15 cellular contexts compared by ENCODE assay signal in genomic region chr20:3804254-3804751, GRCh38. TPM values are rescaled to one million over a fixed set of nuclear protein-coding genes. Genes with fewer than 3 reads are reported as not detected.
A peak's percentile ranks its signal among the peaks of the same experiment; 100 is the strongest.
DNase-seq lines count a peak whose midpoint lies in the region; ATAC-seq, FAIRE-seq and TF ChIP-seq lines count a peak whose summit lies in the region.
"Had no signal": no experiment of that assay in that cellular context is flagged by ENCODE, and none has a peak within 500 bp of the region (broad histone marks: within the 10 kb centered on the region; RNA-seq: fewer than 3 reads in every experiment).

No MANE protein-coding gene starts in this region.

- no TSS peak for BruUV-seq in K562 (replicated peaks; lab: Mats Ljungman, UMichigan)

- peak; percentile 21 for DNase-seq in left ventricle myocardium superior
- DNase-seq in right cardiac atrium: no peak
- DNase-seq in K562 (ENCODE audit: extremely low read depth in 1 of 4, low spot score in 3 of 4): no peak
- DNase-seq in mesenchymal stem cell: no peak
- DNase-seq in KBM-7: no peak
- DNase-seq in NCI-H1930 (lab: John Stamatoyannopoulos, UW): no peak
- no peak for DNase-seq in superior temporal gyrus (ENCODE audit: extremely low spot score)
- DNase-seq in GF-D8 (lab: John Stamatoyannopoulos, UW): no peak
- DNase-seq: activated CD4-positive, alpha-beta T cell treated with anti-CD3 and anti-CD28 coated beads, Interleukin-2, amount 50 U/mL, for 4 hours; effector CD8-positive, alpha-beta T cell; hypothalamus; NCI-H1417 treated with DMSO at 0.1 percent for 48 hours; NCI-H526 treated with DMSO at 0.1 percent for 48 hours; trophoblast cell had no signal

- no peaks in the 10 kb centered on the region for H3K9me3 ChIP-seq in right cardiac atrium (ENCODE audit: control insufficient read depth, low read length)
- no peaks in the 10 kb centered on the region for H3K9me3 ChIP-seq in K562 (replicated peaks; ENCODE audit: control insufficient read depth, insufficient read depth, low read depth, low read length)
- no peaks in the 10 kb centered on the region for H3K9me3 ChIP-seq in mesenchymal stem cell (ENCODE audit: control insufficient read depth, low read length)
- H3K9me3 ChIP-seq: SJSA1 had no signal

- WGBS in right cardiac atrium: 82% methylated on average over 11 of the region's 11 CpGs
- 79% methylated on average over 10 of the region's 11 CpGs for WGBS in K562 (ENCODE audit: insufficient coverage, low coverage, missing lambda C conversion rate)
- WGBS in mesenchymal stem cell: 90% methylated on average over 7 of the region's 11 CpGs

- no peak overlapping the region for H2BK5ac ChIP-seq in mesenchymal stem cell (ENCODE audit: low read depth, low read length, poor library complexity, severe bottlenecking)

- CTCF ChIA-PET in K562 (lab: Yijun Ruan, JAX; ENCODE audit: low intra/inter-chr PET ratio): no interaction called here

- H4K20me1 ChIP-seq in K562 (replicated peaks; ENCODE audit: control insufficient read depth, insufficient read depth, low read length): no peaks in the 10 kb centered on the region

- no peak for FAIRE-seq in K562 (lab: Jason Lieb, UNC)

- H3K4me1 ChIP-seq in right cardiac atrium (ENCODE audit: control insufficient read depth, insufficient read depth, low read length) (peaks cover 10% of the 10 kb centered on the region), K562 (replicated peaks in 1 of 2; ENCODE audit: control insufficient read depth in 2 of 2, insufficient read depth in 2 of 2, low read length in 2 of 2) (peaks cover 8 to 28% of the 10 kb centered on the region in 2 experiments; a peak in 4 of 5 replicates), mesenchymal stem cell (ENCODE audit: control insufficient read depth, insufficient read depth, low read depth, low read length) (peaks cover 30% of the 10 kb centered on the region)

- H3K14ac ChIP-seq in mesenchymal stem cell (ENCODE audit: low read length in 2 of 2): peak overlapping the region in 1 of 2 experiments; percentile 26

- peak overlapping the region; percentile 34 to 69 for H3K18ac ChIP-seq in mesenchymal stem cell (ENCODE audit: low read depth in 1 of 2, low read length in 2 of 2)

- H3K4ac ChIP-seq in mesenchymal stem cell (ENCODE audit: low read depth in 1 of 2, low read length in 2 of 2): peak overlapping the region in 1 of 2 experiments; percentile 17

- peak overlapping the region in 1 of 2 experiments; percentile 76 for H2BK12ac ChIP-seq in mesenchymal stem cell (ENCODE audit: low read length in 2 of 2)

- peaks cover 61% of the 10 kb centered on the region; the same call in 2 of the 3 replicates for H3K36me3 ChIP-seq in K562 (ENCODE audit: control insufficient read depth, insufficient read depth, low read length)
- peaks cover 55 to 69% of the 10 kb centered on the region in 2 experiments for H3K36me3 ChIP-seq in mesenchymal stem cell (ENCODE audit: control insufficient read depth in 1 of 2, insufficient read depth in 2 of 2, low read depth in 1 of 2, low read length in 2 of 2)

- no peak for TF ChIP-seq POLR2A in K562 (conservative IDR thresholded peaks at IDR 0.05)

- H3K27ac ChIP-seq in right cardiac atrium (ENCODE audit: low read length): no peak overlapping the region
- no peak overlapping the region; the same call in 2 of the 3 replicates for H3K27ac ChIP-seq in K562 (ENCODE audit: extremely low read depth, low read depth, low read length)
- H3K27ac ChIP-seq in mesenchymal stem cell (ENCODE audit: low read length, poor library complexity, severe bottlenecking): no peak overlapping the region

- H3K23ac ChIP-seq in mesenchymal stem cell (ENCODE audit: low read length in 2 of 2): no peak overlapping the region

- H3K79me1 ChIP-seq in mesenchymal stem cell (replicated peaks; ENCODE audit: low read length, poor library complexity, severe bottlenecking): peaks cover 10% of the 10 kb centered on the region

- H2AFZ ChIP-seq in K562 (ENCODE audit: low read depth, low read length) (no peak overlapping the region), mesenchymal stem cell (ENCODE audit: low read depth, low read length) (no peak overlapping the region)

- H2BK15ac ChIP-seq in mesenchymal stem cell (ENCODE audit: low read depth, poor library complexity, severe bottlenecking): peak overlapping the region; percentile 3

- TF ChIP-seq CTCF in K562 (IDR thresholded peaks at IDR 0.05 in 2 of 3, conservative IDR thresholded peaks at IDR 0.05 in 1 of 3; ENCODE audit: insufficient read depth in 2 of 3, low read depth in 1 of 3, low read length in 3 of 3): no peak

- POLR2A ChIA-PET in K562 (lab: Yijun Ruan, JAX): interaction anchor here (0.9 to 1.0 kb wide), 2 partner anchors 9 to 33 kb away, joined by 3 read pairs; no protein-coding TSS in a partner anchor

- in situ Hi-C loops in K562 (cut with MboI) (no loop called here), KBM-7 (cut with MboI; ENCODE audit: low pct_unique_long_range_greater_than_20kb, low sequenced_read_pairs) (no loop called here)

- no peak for TF ChIP-seq EP300 in K562 (IDR thresholded peaks at IDR 0.05; ENCODE audit: low read length)

- no peak overlapping the region for H2AK5ac ChIP-seq in mesenchymal stem cell (ENCODE audit: low read length, severe bottlenecking)

- H2BK120ac ChIP-seq in mesenchymal stem cell (ENCODE audit: low read depth, low read length): no peak overlapping the region

- ATAC-seq in left ventricle myocardium superior: no peak
- no peak for ATAC-seq in right cardiac atrium
- no peak for ATAC-seq in K562

- H4K8ac ChIP-seq in mesenchymal stem cell (ENCODE audit: low read length): no peak overlapping the region

- no peaks in the 10 kb centered on the region for H3K79me2 ChIP-seq in K562 (ENCODE audit: control insufficient read depth, insufficient read depth, low read length)

- H3K27me3 ChIP-seq in right cardiac atrium (ENCODE audit: control insufficient read depth, insufficient read depth) (no peaks in the 10 kb centered on the region), K562 (ENCODE audit: control insufficient read depth in 2 of 2, insufficient read depth in 2 of 2, low read length in 2 of 2) (no peaks in the 10 kb centered on the region), mesenchymal stem cell (ENCODE audit: control insufficient read depth in 1 of 2, insufficient read depth in 1 of 2, low read length in 2 of 2) (no peaks in the 10 kb centered on the region)
- H3K27me3 ChIP-seq: SJSA1 had no signal

- no peak for TF ChIP-seq RAD21 in K562 (CRISPR knock-in tag; conservative IDR thresholded peaks at IDR 0.05 in 1 of 2, IDR thresholded peaks at IDR 0.05 in 1 of 2)

- H3K4me3 ChIP-seq in right cardiac atrium (ENCODE audit: low read length) (no peak overlapping the region), K562 (no peak overlapping the region), mesenchymal stem cell (ENCODE audit: insufficient read depth in 1 of 2, low read depth in 1 of 2, low read length in 2 of 2) (no peak overlapping the region)
- H3K4me3 ChIP-seq: SJSA1 had no signal

- H3K4me2 ChIP-seq in K562 (ENCODE audit: insufficient read depth, low read length): no peak overlapping the region
- no peak overlapping the region for H3K4me2 ChIP-seq in mesenchymal stem cell (ENCODE audit: low read length, poor library complexity, severe bottlenecking)

- peak overlapping the region; percentile 55 for H4K91ac ChIP-seq in mesenchymal stem cell (ENCODE audit: low read length)

- H3K9ac ChIP-seq in K562 (ENCODE audit: insufficient read depth in 1 of 2, low read depth in 2 of 2, low read length in 2 of 2) (no peak overlapping the region; a peak in 1 of 4 replicates), mesenchymal stem cell (ENCODE audit: low read length) (no peak overlapping the region)

- intact Hi-C loops in left ventricle myocardium superior (cut with micrococcal nuclease) (no loop called here), right cardiac atrium (cut with DNase I) (no loop called here), K562 (cut with micrococcal nuclease) (no loop called here)

- H3K9me1 ChIP-seq in K562 (ENCODE audit: control insufficient read depth, insufficient read depth, low read length): no peaks in the 10 kb centered on the region

RNA-seq across cellular contexts. Expression of gene CDC25B, which starts 8.2 kb away (rescaled TPM):
- total RNA-seq in left ventricle myocardium superior: 7.5 TPM
- 10 to 100 TPM in 3 of 4 donors, 1 to 10 TPM in 1; 10.0 to 12.2 (median 11.4) TPM for total RNA-seq in right cardiac atrium
- 7.9 TPM for polyA plus RNA-seq in right cardiac atrium
- 36.8 and 73.0 TPM in 2 replicates for total RNA-seq in K562 (2011; cell fraction: chromatin; rRNA removed; ENCODE audit: low replicate concordance)
- total RNA-seq in K562 (2011; cell fraction: nucleolus; rRNA removed): 29.3 and 39.4 TPM in 2 replicates
- total RNA-seq in K562 (2011; cell fraction: nucleoplasm; rRNA removed): 29.4 and 38.9 TPM in 2 replicates
- total RNA-seq in K562 (2014; rRNA removed): 11.5 and 16.1 TPM in 2 replicates
- 5.9 and 7.2 TPM in 2 replicates for total RNA-seq in K562 (2014; rRNA removed; fragmentation: Illumina TruSeq; extraction: Trizol)
- total RNA-seq in K562 (2015; rRNA removed; fragmentation: Illumina TruSeq; extraction: Trizol): 7.8 and 9.3 TPM in 2 replicates
- 31.4 and 35.7 TPM in 2 replicates for total RNA-seq in K562 (2021)
- 9.5 and 25.1 TPM in 2 replicates for polyA plus RNA-seq in K562 (2011; rRNA removed)
- 23.7 and 24.0 TPM in 2 replicates for polyA plus RNA-seq in K562 (2011; cell fraction: cytosol; rRNA removed)
- polyA plus RNA-seq in K562 (2011; cell fraction: nucleus; rRNA removed): 72.5 and 91.0 TPM in 2 replicates
- polyA plus RNA-seq in K562 (2012): 30.3 and 35.0 TPM in 2 replicates
- 25.8 and 30.6 TPM in 2 replicates for polyA plus RNA-seq in K562 (2014; fragmentation: Illumina TruSeq; extraction: Trizol)
- 1 to 10 TPM; 2.3 to 3.1 TPM for polyA plus RNA-seq in K562 (2014; fragmentation: Nextera tagmentation; extraction: Ambion mirVana)
- polyA plus RNA-seq in K562 (2014; rRNA removed): 22.9 and 26.3 TPM in 2 replicates
- polyA minus RNA-seq in K562 (2011; rRNA and poly(A)+ RNA removed): 8.0 and 11.6 TPM in 2 replicates
- polyA minus RNA-seq in K562 (2011; cell fraction: cytosol; rRNA and poly(A)+ RNA removed): 14.5 and 27.7 TPM in 2 replicates
- polyA minus RNA-seq in K562 (2011; cell fraction: nucleus; rRNA and poly(A)+ RNA removed): 9.7 and 15.1 TPM in 2 replicates
- polyA plus RNA-seq in mesenchymal stem cell (2013, experiment 1 of 2): 97.9 TPM
- polyA plus RNA-seq in mesenchymal stem cell (2013, experiment 2 of 2): 95.2 TPM

RNA-seq across cellular contexts. Expression of gene AP5S1, which starts 16.0 kb away (rescaled TPM):
- total RNA-seq in left ventricle myocardium superior (10.2 TPM), right cardiac atrium (10 to 100 TPM; 12.3 to 17.2 (median 13.5) TPM), K562 (2014; rRNA removed) (8.8 and 12.4 TPM in 2 replicates), K562 (2014; rRNA removed; fragmentation: Illumina TruSeq; extraction: Trizol) (2.1 and 2.6 TPM in 2 replicates), K562 (2015; rRNA removed; fragmentation: Illumina TruSeq; extraction: Trizol) (5.6 and 5.7 TPM in 2 replicates), K562 (2021) (8.4 and 8.5 TPM in 2 replicates)
- polyA plus RNA-seq in right cardiac atrium (12.5 TPM), K562 (2011; rRNA removed) (3.0 and 5.5 TPM in 2 replicates), K562 (2014; fragmentation: Illumina TruSeq; extraction: Trizol) (4.4 and 7.7 TPM in 2 replicates), K562 (2014; fragmentation: Nextera tagmentation; extraction: Ambion mirVana) (1 to 10 TPM; 3.0 to 3.1 TPM), K562 (2014; rRNA removed) (4.7 and 4.8 TPM in 2 replicates)
- 5.9 and 16.6 TPM in 2 replicates for total RNA-seq in K562 (2011; cell fraction: chromatin; rRNA removed; ENCODE audit: low replicate concordance)
- total RNA-seq in K562 (2011; cell fraction: nucleolus; rRNA removed): 13.9 and 14.5 TPM in 2 replicates
- 11.4 and 14.7 TPM in 2 replicates for total RNA-seq in K562 (2011; cell fraction: nucleoplasm; rRNA removed)
- polyA plus RNA-seq in K562 (2011; cell fraction: cytosol; rRNA removed): 5.5 and 8.1 TPM in 2 replicates
- 4.9 TPM in 2 replicates for polyA plus RNA-seq in K562 (2011; cell fraction: nucleus; rRNA removed)
- polyA plus RNA-seq in K562 (2012): 7.3 and 8.8 TPM in 2 replicates
- 2.5 and 3.7 TPM in 2 replicates for polyA minus RNA-seq in K562 (2011; rRNA and poly(A)+ RNA removed)
- polyA minus RNA-seq in K562 (2011; cell fraction: cytosol; rRNA and poly(A)+ RNA removed): 6.5 and 8.3 TPM in 2 replicates
- polyA minus RNA-seq in K562 (2011; cell fraction: nucleus; rRNA and poly(A)+ RNA removed): 4.0 and 4.6 TPM in 2 replicates
- 9.4 TPM for polyA plus RNA-seq in mesenchymal stem cell (2013, experiment 1 of 2)
- 9.5 TPM for polyA plus RNA-seq in mesenchymal stem cell (2013, experiment 2 of 2)

RNA-seq across cellular contexts. Expression of gene CENPB, which starts 17.8 kb away (rescaled TPM):
- total RNA-seq in left ventricle myocardium superior (68.3 TPM), right cardiac atrium (10 to 100 TPM; 63.9 to 92.7 (median 72.1) TPM), K562 (2014; rRNA removed) (59.3 and 78.6 TPM in 2 replicates), K562 (2014; rRNA removed; fragmentation: Illumina TruSeq; extraction: Trizol) (11.4 and 15.0 TPM in 2 replicates), K562 (2015; rRNA removed; fragmentation: Illumina TruSeq; extraction: Trizol) (36.0 and 36.5 TPM in 2 replicates), K562 (2021) (61.7 and 70.8 TPM in 2 replicates)
- polyA plus RNA-seq in right cardiac atrium (67.4 TPM), K562 (2011; rRNA removed) (12.7 and 14.7 TPM in 2 replicates), K562 (2014; fragmentation: Illumina TruSeq; extraction: Trizol) (24.9 and 30.8 TPM in 2 replicates), K562 (2014; fragmentation: Nextera tagmentation; extraction: Ambion mirVana) (under 1 TPM; 0.17 to 0.20 TPM), K562 (2014; rRNA removed) (26.1 and 28.9 TPM in 2 replicates)
- total RNA-seq in K562 (2011; cell fraction: chromatin; rRNA removed; ENCODE audit: low replicate concordance): 5.7 and 16.6 TPM in 2 replicates
- 24.5 and 25.4 TPM in 2 replicates for total RNA-seq in K562 (2011; cell fraction: nucleolus; rRNA removed)
- total RNA-seq in K562 (2011; cell fraction: nucleoplasm; rRNA removed): 11.9 and 14.2 TPM in 2 replicates
- polyA plus RNA-seq in K562 (2011; cell fraction: cytosol; rRNA removed): 17.4 and 30.9 TPM in 2 replicates
- polyA plus RNA-seq in K562 (2011; cell fraction: nucleus; rRNA removed): 9.2 and 12.8 TPM in 2 replicates
- polyA plus RNA-seq in K562 (2012): 40.5 and 47.1 TPM in 2 replicates
- polyA minus RNA-seq in K562 (2011; rRNA and poly(A)+ RNA removed): 26.8 and 27.1 TPM in 2 replicates
- polyA minus RNA-seq in K562 (2011; cell fraction: cytosol; rRNA and poly(A)+ RNA removed): 27.7 and 39.7 TPM in 2 replicates
- polyA minus RNA-seq in K562 (2011; cell fraction: nucleus; rRNA and poly(A)+ RNA removed): 8.3 and 14.2 TPM in 2 replicates
- 38.0 TPM for polyA plus RNA-seq in mesenchymal stem cell (2013, experiment 1 of 2)
- 38.0 TPM for polyA plus RNA-seq in mesenchymal stem cell (2013, experiment 2 of 2)

RNA-seq across cellular contexts. Expression of gene SPEF1, which starts 23.1 kb away (rescaled TPM):
- total RNA-seq in left ventricle myocardium superior (not detected), right cardiac atrium (under 1 TPM in 1 of 4 donors, not detected in 3; 0.50 TPM), K562 (2014; rRNA removed) (not detected in 2 replicates), K562 (2014; rRNA removed; fragmentation: Illumina TruSeq; extraction: Trizol) (not detected in 2 replicates), K562 (2015; rRNA removed; fragmentation: Illumina TruSeq; extraction: Trizol) (not detected in 2 replicates), K562 (2021) (not detected in 2 replicates)
- polyA plus RNA-seq in right cardiac atrium (0.07 TPM), K562 (2011; rRNA removed) (0.04 TPM in 1 of 2 replicates, not detected in the other), K562 (2014; fragmentation: Illumina TruSeq; extraction: Trizol) (not detected in 2 replicates), K562 (2014; fragmentation: Nextera tagmentation; extraction: Ambion mirVana) (not detected), K562 (2014; rRNA removed) (not detected in 2 replicates)
- total RNA-seq in K562 (2011; cell fraction: chromatin; rRNA removed; ENCODE audit: low replicate concordance): 0.23 TPM in 1 of 2 replicates, not detected in the other
- 0.26 TPM in 1 of 2 replicates, not detected in the other for total RNA-seq in K562 (2011; cell fraction: nucleolus; rRNA removed)
- not detected in 2 replicates for total RNA-seq in K562 (2011; cell fraction: nucleoplasm; rRNA removed)
- 0.06 TPM in 1 of 2 replicates, not detected in the other for polyA plus RNA-seq in K562 (2011; cell fraction: cytosol; rRNA removed)
- polyA plus RNA-seq in K562 (2011; cell fraction: nucleus; rRNA removed): 0.08 and 0.24 TPM in 2 replicates
- 0.04 TPM in 1 of 2 replicates, not detected in the other for polyA plus RNA-seq in K562 (2012)
- not detected in 2 replicates for polyA minus RNA-seq in K562 (2011; rRNA and poly(A)+ RNA removed)
- polyA minus RNA-seq in K562 (2011; cell fraction: cytosol; rRNA and poly(A)+ RNA removed): not detected in 2 replicates
- 0.27 TPM in 1 of 2 replicates, not detected in the other for polyA minus RNA-seq in K562 (2011; cell fraction: nucleus; rRNA and poly(A)+ RNA removed)
- polyA plus RNA-seq in mesenchymal stem cell (2013, experiment 1 of 2): 0.07 TPM
- polyA plus RNA-seq in mesenchymal stem cell (2013, experiment 2 of 2): 0.07 TPM
- total RNA-seq: SJSA1 had no signal

RNA-seq across cellular contexts. Expression of gene ADISSP, which starts 36.8 kb away (rescaled TPM):
- total RNA-seq in left ventricle myocardium superior: 10.3 TPM
- 10 to 100 TPM; 11.7 to 13.7 (median 12.1) TPM for total RNA-seq in right cardiac atrium
- polyA plus RNA-seq in right cardiac atrium: 12.6 TPM
- 2.9 and 14.4 TPM in 2 replicates for total RNA-seq in K562 (2011; cell fraction: chromatin; rRNA removed; ENCODE audit: low replicate concordance)
- total RNA-seq in K562 (2011; cell fraction: nucleolus; rRNA removed): 19.0 and 21.1 TPM in 2 replicates
- 11.5 and 13.1 TPM in 2 replicates for total RNA-seq in K562 (2011; cell fraction: nucleoplasm; rRNA removed)
- total RNA-seq in K562 (2014; rRNA removed): 65.7 and 101 TPM in 2 replicates
- 12.2 and 16.3 TPM in 2 replicates for total RNA-seq in K562 (2014; rRNA removed; fragmentation: Illumina TruSeq; extraction: Trizol)
- total RNA-seq in K562 (2015; rRNA removed; fragmentation: Illumina TruSeq; extraction: Trizol): 34.5 and 35.8 TPM in 2 replicates
- total RNA-seq in K562 (2021): 70.6 and 79.9 TPM in 2 replicates
- 22.8 and 42.8 TPM in 2 replicates for polyA plus RNA-seq in K562 (2011; rRNA removed)
- polyA plus RNA-seq in K562 (2011; cell fraction: cytosol; rRNA removed): 58.3 and 121 TPM in 2 replicates
- polyA plus RNA-seq in K562 (2011; cell fraction: nucleus; rRNA removed): 36.6 TPM in 2 replicates
- 27.7 and 47.5 TPM in 2 replicates for polyA plus RNA-seq in K562 (2012)
- 23.4 and 63.9 TPM in 2 replicates for polyA plus RNA-seq in K562 (2014; fragmentation: Illumina TruSeq; extraction: Trizol)
- 1 to 10 TPM; 1.4 to 4.9 TPM for polyA plus RNA-seq in K562 (2014; fragmentation: Nextera tagmentation; extraction: Ambion mirVana)
- polyA plus RNA-seq in K562 (2014; rRNA removed): 37.2 and 53.4 TPM in 2 replicates
- 11.5 and 16.8 TPM in 2 replicates for polyA minus RNA-seq in K562 (2011; rRNA and poly(A)+ RNA removed)
- 37.8 and 38.8 TPM in 2 replicates for polyA minus RNA-seq in K562 (2011; cell fraction: cytosol; rRNA and poly(A)+ RNA removed)
- 6.7 and 13.6 TPM in 2 replicates for polyA minus RNA-seq in K562 (2011; cell fraction: nucleus; rRNA and poly(A)+ RNA removed)
- polyA plus RNA-seq in mesenchymal stem cell (2013, experiment 1 of 2): 39.5 TPM
- 36.9 TPM for polyA plus RNA-seq in mesenchymal stem cell (2013, experiment 2 of 2)
